ENCODE assay signal across 18 cellular contexts in genomic region chr4:122663814-122664610, GRCh38. TPM values are rescaled to one million over a fixed set of nuclear protein-coding genes. Genes with fewer than 3 reads are reported as not detected.
DNase-seq lines count a peak whose midpoint lies in the region; ATAC-seq, FAIRE-seq and TF ChIP-seq lines count a peak whose summit lies in the region.
"Had no signal": no experiment of that assay in that cellular context is flagged by ENCODE, and none has a peak within 500 bp of the region (broad histone marks: within the 10 kb centered on the region; RNA-seq: fewer than 3 reads in every experiment).

No MANE protein-coding gene starts in this region.

- no peak overlapping the region for H3K27ac ChIP-seq in endothelial cell of umbilical vein (ENCODE audit: insufficient read depth, low read depth, low read length)
- H3K27ac ChIP-seq: colonic mucosa, pancreas had no signal

- H3K4me3 Mint-ChIP-seq in natural killer cell treated with Interleukin-12 subunit alpha and Interleukin-12 subunit beta and Interleukin-15 and Interleukin-18, amount 100 ng/mL, for 72 hours: peak overlapping the region; percentile 56
- no peak overlapping the region for H3K4me3 Mint-ChIP-seq in natural killer cell
- H3K4me3 Mint-ChIP-seq in activated CD4-positive, alpha-beta T cell treated with anti-CD3 and anti-CD28 coated beads, Interleukin-2, amount 10 ng/mL, durations not matched to agents 7 days and 5 days: peak overlapping the region; percentile 52
- H3K4me3 Mint-ChIP-seq in stimulated activated naive CD8-positive, alpha-beta T cell treated with anti-CD3 and anti-CD28 coated beads, Interleukin-15, Interleukin-2, amounts not matched to agents 100 ng/mL and 50 ng/mL, for 24 hours: peak overlapping the region; percentile 27
- no peak overlapping the region for H3K4me3 Mint-ChIP-seq in osteocyte (ENCODE audit: unreplicated experiment)

- H4K20me1 ChIP-seq in endothelial cell of umbilical vein (replicated peaks; ENCODE audit: control insufficient read depth, extremely low read depth, insufficient read depth, low read length): no peaks in the 10 kb centered on the region

- H3K9ac ChIP-seq in endothelial cell of umbilical vein (replicated peaks; ENCODE audit: extremely low read depth, insufficient read depth, low read length): peak overlapping the region; percentile 38

- FAIRE-seq in endothelial cell of umbilical vein (lab: Jason Lieb, UNC): no peak
- FAIRE-seq: GM12878 had no signal

- no peaks in the 10 kb centered on the region for H3K36me3 ChIP-seq in endothelial cell of umbilical vein (ENCODE audit: control insufficient read depth in 2 of 2, extremely low read depth in 1 of 2, insufficient read depth in 2 of 2, low read length in 2 of 2)
- H3K36me3 ChIP-seq: colonic mucosa, pancreas had no signal

- ATAC-seq in natural killer cell treated with Interleukin-12 subunit alpha and Interleukin-12 subunit beta and Interleukin-15 and Interleukin-18, amount 100 ng/mL, for 72 hours: no peak
- ATAC-seq in natural killer cell: no peak
- no peak for ATAC-seq in esophagus mucosa
- ATAC-seq: GM12878, pancreas had no signal

- H3K27ac Mint-ChIP-seq in natural killer cell treated with Interleukin-12 subunit alpha and Interleukin-12 subunit beta and Interleukin-15 and Interleukin-18, amount 100 ng/mL, for 72 hours: peak overlapping the region; percentile 28 to 70
- H3K27ac Mint-ChIP-seq in natural killer cell (no peak overlapping the region), osteocyte (ENCODE audit: unreplicated experiment) (no peak overlapping the region)
- H3K27ac Mint-ChIP-seq in activated CD4-positive, alpha-beta T cell treated with anti-CD3 and anti-CD28 coated beads, Interleukin-2, amount 10 ng/mL, durations not matched to agents 7 days and 5 days: peak overlapping the region; percentile 89
- peak overlapping the region; percentile 77 for H3K27ac Mint-ChIP-seq in stimulated activated naive CD8-positive, alpha-beta T cell treated with anti-CD3 and anti-CD28 coated beads, Interleukin-15, Interleukin-2, amounts not matched to agents 100 ng/mL and 50 ng/mL, for 24 hours

- no peaks in the 10 kb centered on the region for H3K36me3 Mint-ChIP-seq in natural killer cell treated with Interleukin-12 subunit alpha and Interleukin-12 subunit beta and Interleukin-15 and Interleukin-18, amount 100 ng/mL, for 72 hours
- H3K36me3 Mint-ChIP-seq in natural killer cell (no peaks in the 10 kb centered on the region), osteocyte (ENCODE audit: unreplicated experiment) (no peaks in the 10 kb centered on the region)
- no peaks in the 10 kb centered on the region for H3K36me3 Mint-ChIP-seq in activated CD4-positive, alpha-beta T cell treated with anti-CD3 and anti-CD28 coated beads, Interleukin-2, amount 10 ng/mL, durations not matched to agents 7 days and 5 days (ENCODE audit: low read depth)
- no peaks in the 10 kb centered on the region for H3K36me3 Mint-ChIP-seq in stimulated activated naive CD8-positive, alpha-beta T cell treated with anti-CD3 and anti-CD28 coated beads, Interleukin-15, Interleukin-2, amounts not matched to agents 100 ng/mL and 50 ng/mL, for 24 hours (ENCODE audit: low read depth)

- CTCF ChIA-PET in activated CD4-positive, alpha-beta T cell treated with anti-CD3 and anti-CD28 coated beads, Interleukin-2, amount 10 ng/mL, durations not matched to agents 7 days and 5 days (lab: Charles Lee): no interaction called here
- CTCF ChIA-PET in endothelial cell of umbilical vein (lab: Charles Lee): interaction anchor here (1.2 to 1.4 kb wide), 2 partner anchors 53 to 61 kb away, joined by 3 to 4 read pairs; no protein-coding TSS in a partner anchor

- peak overlapping the region; percentile 64 for H3K4me2 ChIP-seq in endothelial cell of umbilical vein (ENCODE audit: insufficient read depth, low read length)

- intact Hi-C loops in natural killer cell (cut with micrococcal nuclease) (no loop called here), endothelial cell of umbilical vein (cut with micrococcal nuclease) (no loop called here)

- H3K27me3 Mint-ChIP-seq in natural killer cell treated with Interleukin-12 subunit alpha and Interleukin-12 subunit beta and Interleukin-15 and Interleukin-18, amount 100 ng/mL, for 72 hours: peaks cover 6 to 18% of the 10 kb centered on the region in 2 donors
- H3K27me3 Mint-ChIP-seq in natural killer cell (ENCODE audit: low read depth in 2 of 2) (peaks cover 3 to 6% of the 10 kb centered on the region in 2 donors), osteocyte (ENCODE audit: unreplicated experiment) (no peaks in the 10 kb centered on the region)
- H3K27me3 Mint-ChIP-seq in activated CD4-positive, alpha-beta T cell treated with anti-CD3 and anti-CD28 coated beads, Interleukin-2, amount 10 ng/mL, durations not matched to agents 7 days and 5 days: no peaks in the 10 kb centered on the region
- H3K27me3 Mint-ChIP-seq in stimulated activated naive CD8-positive, alpha-beta T cell treated with anti-CD3 and anti-CD28 coated beads, Interleukin-15, Interleukin-2, amounts not matched to agents 100 ng/mL and 50 ng/mL, for 24 hours: peaks cover 4% of the 10 kb centered on the region

- H3K79me2 ChIP-seq in endothelial cell of umbilical vein (ENCODE audit: control insufficient read depth, insufficient read depth, low read length): no peaks in the 10 kb centered on the region

- no peak overlapping the region for H3K4me3 ChIP-seq in endothelial cell of umbilical vein (replicated peaks in 1 of 3; ENCODE audit: insufficient read depth in 1 of 3, low read depth in 1 of 3, low read length in 3 of 3)
- H3K4me3 ChIP-seq: colonic mucosa, GM12878, pancreas had no signal

- H3K4me1 Mint-ChIP-seq in natural killer cell treated with Interleukin-12 subunit alpha and Interleukin-12 subunit beta and Interleukin-15 and Interleukin-18, amount 100 ng/mL, for 72 hours (ENCODE audit: low read depth in 2 of 2): peaks cover 11 to 46% of the 10 kb centered on the region in 2 donors
- H3K4me1 Mint-ChIP-seq in natural killer cell (no peaks in the 10 kb centered on the region), osteocyte (ENCODE audit: unreplicated experiment) (peaks cover 46% of the 10 kb centered on the region)
- H3K4me1 Mint-ChIP-seq in activated CD4-positive, alpha-beta T cell treated with anti-CD3 and anti-CD28 coated beads, Interleukin-2, amount 10 ng/mL, durations not matched to agents 7 days and 5 days: peaks cover 79% of the 10 kb centered on the region
- H3K4me1 Mint-ChIP-seq in stimulated activated naive CD8-positive, alpha-beta T cell treated with anti-CD3 and anti-CD28 coated beads, Interleukin-15, Interleukin-2, amounts not matched to agents 100 ng/mL and 50 ng/mL, for 24 hours (ENCODE audit: low read depth): peaks cover 88% of the 10 kb centered on the region

- H2AFZ ChIP-seq in endothelial cell of umbilical vein (ENCODE audit: low read depth, low read length): peak overlapping the region; percentile 52

- peaks cover 26% of the 10 kb centered on the region for H3K4me1 ChIP-seq in endothelial cell of umbilical vein (ENCODE audit: control insufficient read depth, extremely low read depth, insufficient read depth, low read length)
- H3K4me1 ChIP-seq: colonic mucosa, pancreas had no signal

- no peak for DNase-seq in natural killer cell treated with Interleukin-12 subunit alpha and Interleukin-12 subunit beta and Interleukin-15 and Interleukin-18, amount 100 ng/mL, for 72 hours (ENCODE audit: low spot score)
- DNase-seq in natural killer cell: no peak
- no peak for DNase-seq in activated CD4-positive, alpha-beta T cell treated with anti-CD3 and anti-CD28 coated beads, Interleukin-2, amount 10 ng/mL, durations not matched to agents 7 days and 5 days
- DNase-seq in endothelial cell of umbilical vein (ENCODE audit: low read depth, low spot score): peak; percentile 31
- no peak for DNase-seq in osteocyte (ENCODE audit: extremely low spot score, unreplicated experiment)
- DNase-seq in NCI-H187 (lab: John Stamatoyannopoulos, UW): no peak
- DNase-seq: activated CD4-positive, CD25-positive, alpha-beta regulatory T cell; AML-193; colonic mucosa; Karpas-422; mammary epithelial cell; NCI-H2029 treated with DMSO at 0.1 percent for 48 hours; NK-92 treated with Interleukin-12 subunit alpha and Interleukin-12 subunit beta, amount 100 ng/mL, for 24 hours; pancreas had no signal

- H3K9me3 ChIP-seq in endothelial cell of umbilical vein (replicated peaks; ENCODE audit: control insufficient read depth, insufficient read depth, low read length): no peaks in the 10 kb centered on the region
- H3K9me3 ChIP-seq: colonic mucosa, pancreas had no signal

- POLR2A ChIA-PET in activated CD4-positive, alpha-beta T cell treated with anti-CD3 and anti-CD28 coated beads, Interleukin-2, amount 10 ng/mL, durations not matched to agents 7 days and 5 days (lab: Charles Lee): no interaction called here
- POLR2A ChIA-PET in endothelial cell of umbilical vein (lab: Charles Lee): no interaction called here

- no peaks in the 10 kb centered on the region for H3K9me1 ChIP-seq in endothelial cell of umbilical vein (replicated peaks; ENCODE audit: control insufficient read depth, extremely low read depth, insufficient read depth, low read length)

- TF ChIP-seq CTCF in natural killer cell (IDR thresholded peaks at IDR 0.05) (no peak), endothelial cell of umbilical vein (IDR thresholded peaks at IDR 0.05; ENCODE audit: extremely low read depth in 1 of 2, insufficient read depth in 1 of 2, low read depth in 1 of 2, low read length in 2 of 2) (no peak), osteocyte (IDR thresholded peaks at IDR 0.05) (no peak)

- TF ChIP-seq POLR2A in endothelial cell of umbilical vein (IDR thresholded peaks at IDR 0.05; ENCODE audit: low read depth, low read length): no peak

- peaks cover 0 to under 1% of the 10 kb centered on the region in 2 experiments for H3K27me3 ChIP-seq in endothelial cell of umbilical vein (ENCODE audit: control insufficient read depth in 2 of 2, insufficient read depth in 2 of 2, low read length in 2 of 2)
- H3K27me3 ChIP-seq: colonic mucosa, pancreas had no signal

- BruUV-seq in endothelial cell of umbilical vein (replicated peaks; lab: Mats Ljungman, UMichigan): no TSS peak

- dilution Hi-C loops in endothelial cell of umbilical vein (cut with MboI; ENCODE audit: extremely low pct_ligation_motif_present, low sequenced_read_pairs): no loop called here

- H3K9me3 Mint-ChIP-seq in natural killer cell treated with Interleukin-12 subunit alpha and Interleukin-12 subunit beta and Interleukin-15 and Interleukin-18, amount 100 ng/mL, for 72 hours: no peaks in the 10 kb centered on the region
- H3K9me3 Mint-ChIP-seq in natural killer cell: no peaks in the 10 kb centered on the region
- H3K9me3 Mint-ChIP-seq in activated CD4-positive, alpha-beta T cell treated with anti-CD3 and anti-CD28 coated beads, Interleukin-2, amount 10 ng/mL, durations not matched to agents 7 days and 5 days: peaks cover 4% of the 10 kb centered on the region
- H3K9me3 Mint-ChIP-seq in stimulated activated naive CD8-positive, alpha-beta T cell treated with anti-CD3 and anti-CD28 coated beads, Interleukin-15, Interleukin-2, amounts not matched to agents 100 ng/mL and 50 ng/mL, for 24 hours: peaks cover under 1% of the 10 kb centered on the region
- H3K9me3 Mint-ChIP-seq in osteocyte (ENCODE audit: unreplicated experiment): no peaks in the 10 kb centered on the region

RNA-seq across cellular contexts. Expression of gene IL21, which starts 43.1 kb away (rescaled TPM):
- total RNA-seq in natural killer cell treated with Interleukin-12 subunit alpha and Interleukin-12 subunit beta and Interleukin-15 and Interleukin-18, amount 100 ng/mL, for 72 hours: 1 to 10 TPM in 1 of 2 donors, under 1 TPM in 1; 0.50 to 1.7 TPM
- not detected for total RNA-seq in natural killer cell
- 1 to 10 TPM in 1 of 2 experiments, under 1 TPM in 1; 0.69 to 1.0 TPM for total RNA-seq in activated CD4-positive, alpha-beta T cell treated with anti-CD3 and anti-CD28 coated beads, Interleukin-2, amount 10 ng/mL, durations not matched to agents 7 days and 5 days
- total RNA-seq in endothelial cell of umbilical vein: not detected in 2 replicates
- not detected in 2 replicates for polyA plus RNA-seq in endothelial cell of umbilical vein
- not detected in 2 replicates for polyA plus RNA-seq in endothelial cell of umbilical vein (2011; cell fraction: cytosol; rRNA removed)
- polyA plus RNA-seq in endothelial cell of umbilical vein (2011; cell fraction: nucleus; rRNA removed): not detected in 2 replicates
- not detected in 2 replicates for polyA plus RNA-seq in endothelial cell of umbilical vein (2012)
- polyA minus RNA-seq in endothelial cell of umbilical vein: not detected in 2 replicates
- not detected for polyA minus RNA-seq in endothelial cell of umbilical vein (2011; cell fraction: cytosol; rRNA and poly(A)+ RNA removed)
- polyA minus RNA-seq in endothelial cell of umbilical vein (2011; cell fraction: nucleus; rRNA and poly(A)+ RNA removed): not detected in 2 replicates
- total RNA-seq in osteocyte: not detected in 2 replicates
- total RNA-seq in esophagus mucosa: not detected
- total RNA-seq: colonic mucosa, GM12878, mammary epithelial cell, pancreas, SK-MEL-5 had no signal
- polyA plus RNA-seq: GM12878, mammary epithelial cell, pancreas had no signal

Comparison
In these comparisons a context has a peak if more than half of its experiments do, and no peak if none do; other contexts are left out.
1. H3K27ac Mint-ChIP-seq: peak in natural killer cell treated with Interleukin-12 subunit alpha and Interleukin-12 subunit beta and Interleukin-15 and Interleukin-18, amount 100 ng/mL, for 72 hours (2 of 2), activated CD4-positive, alpha-beta T cell treated with anti-CD3 and anti-CD28 coated beads, Interleukin-2, amount 10 ng/mL, durations not matched to agents 7 days and 5 days (single experiment) and stimulated activated naive CD8-positive, alpha-beta T cell treated with anti-CD3 and anti-CD28 coated beads, Interleukin-15, Interleukin-2, amounts not matched to agents 100 ng/mL and 50 ng/mL, for 24 hours (single experiment); none in natural killer cell (0 of 2) and osteocyte (single experiment).
2. H3K4me3 Mint-ChIP-seq: peak in natural killer cell treated with Interleukin-12 subunit alpha and Interleukin-12 subunit beta and Interleukin-15 and Interleukin-18, amount 100 ng/mL, for 72 hours (single experiment), activated CD4-positive, alpha-beta T cell treated with anti-CD3 and anti-CD28 coated beads, Interleukin-2, amount 10 ng/mL, durations not matched to agents 7 days and 5 days (single experiment) and stimulated activated naive CD8-positive, alpha-beta T cell treated with anti-CD3 and anti-CD28 coated beads, Interleukin-15, Interleukin-2, amounts not matched to agents 100 ng/mL and 50 ng/mL, for 24 hours (single experiment); none in natural killer cell (single experiment) and osteocyte (single experiment).